Comparison of ENCODE assay signal across 28 cellular contexts in the genomic region with DNA sequence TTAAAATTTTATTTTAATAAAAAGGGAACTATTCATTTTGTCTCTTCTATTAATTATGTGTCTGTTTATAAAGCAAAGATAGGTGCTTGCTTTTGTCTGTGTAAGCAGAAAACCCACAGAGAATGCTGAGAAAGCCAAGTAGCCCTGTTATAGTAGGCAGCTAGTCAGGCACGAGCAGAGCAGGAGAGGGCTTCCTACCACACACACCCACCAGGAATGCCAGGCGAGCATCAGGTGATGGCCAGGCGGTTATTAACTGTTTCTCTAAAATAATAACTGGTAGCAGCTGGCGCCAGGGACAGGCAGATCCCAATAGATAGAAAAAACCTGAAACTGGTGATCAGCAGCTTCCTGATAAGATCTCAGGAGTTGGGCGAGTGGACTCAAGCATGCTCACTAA. TPM values are rescaled to one million over a fixed set of nuclear protein-coding genes. Genes with fewer than 3 reads are reported as not detected.
"Had no signal": no experiment of that assay in that cellular context is flagged by ENCODE, and none has a peak within 500 bp of the region (broad histone marks: within the 10 kb centered on the region; RNA-seq: fewer than 3 reads in every experiment).

No MANE protein-coding gene starts in this region.

- DNase-seq: activated B cell treated with CpG ODN at 0.5 μM for 24 hours; activated CD4-positive, alpha-beta memory T cell treated with anti-CD3 and anti-CD28 coated beads, Interleukin-2, amount 10 ng/mL, durations not matched to agents 7 days and 5 days; activated CD4-positive, alpha-beta T cell treated with anti-CD3 and anti-CD28 coated beads for 1 hour; activated CD4-positive, alpha-beta T cell treated with anti-CD3 and anti-CD28 coated beads, Interleukin-2, amount 10 ng/mL, durations not matched to agents 24 days and 14 days; activated gamma-delta T cell treated with Interleukin-2 at 50 U/mL for 16 hours; activated naive CD4-positive, alpha-beta T cell treated with anti-CD3 and anti-CD28 coated beads, Interleukin-2, amount 50 U/mL, for 16 hours; activated T-cell treated with anti-CD3 and anti-CD28 coated beads for 4 hours; activated T-cell treated with anti-CD3 and anti-CD28 coated beads, Interleukin-2, amount 50 U/mL, for 72 hours; caudate nucleus; Karpas-422; NCI-H1092; NCI-H1930; NCI-H2171 treated with DMSO at 0.1 percent for 48 hours; NCI-H510A treated with DMSO at 0.1 percent for 48 hours; NCI-H69; PC-3; SHP77 treated with DMSO at 0.1 percent for 48 hours; T-helper 1 cell had no signal

- H3K9me3 Mint-ChIP-seq: activated B cell treated with CpG ODN at 0.5 μM for 24 hours; activated CD4-positive, alpha-beta memory T cell treated with anti-CD3 and anti-CD28 coated beads, Interleukin-2, amount 10 ng/mL, durations not matched to agents 7 days and 5 days; activated CD4-positive, alpha-beta T cell treated with anti-CD3 and anti-CD28 coated beads, Interleukin-2, amount 10 ng/mL, durations not matched to agents 24 days and 14 days; activated T-cell treated with anti-CD3 and anti-CD28 coated beads, Interleukin-2, amount 50 U/mL, for 72 hours; activated T-helper 2 cell treated with anti-CD3 and anti-CD28 coated beads, Interferon-gamma antibody, Interleukin-2, Interleukin-4, amounts not matched to agents 10 μg/mL and 5 μg/mL and 100 μg/mL, durations not matched to agents 14 hours and 24 hours and 36 hours; T-helper 2 cell treated with Interferon-gamma antibody and Interleukin-4, amounts not matched to agents 5 μg/mL and 100 μg/mL, for 36 hours had no signal

- H3K36me3 ChIP-seq: breast epithelium had no signal

- H3K27ac Mint-ChIP-seq: activated B cell treated with CpG ODN at 0.5 μM for 24 hours; activated CD4-positive, alpha-beta memory T cell treated with anti-CD3 and anti-CD28 coated beads, Interleukin-2, amount 10 ng/mL, durations not matched to agents 7 days and 5 days; activated CD4-positive, alpha-beta T cell treated with anti-CD3 and anti-CD28 coated beads, Interleukin-2, amount 10 ng/mL, durations not matched to agents 24 days and 14 days; activated T-cell treated with anti-CD3 and anti-CD28 coated beads, Interleukin-2, amount 50 U/mL, for 72 hours; activated T-helper 2 cell treated with anti-CD3 and anti-CD28 coated beads, Interferon-gamma antibody, Interleukin-2, Interleukin-4, amounts not matched to agents 10 μg/mL and 5 μg/mL and 100 μg/mL, durations not matched to agents 14 hours and 24 hours and 36 hours; T-helper 2 cell treated with Interferon-gamma antibody and Interleukin-4, amounts not matched to agents 5 μg/mL and 100 μg/mL, for 36 hours had no signal

- ATAC-seq: activated T-cell treated with anti-CD3 and anti-CD28 coated beads, Interleukin-2, amount 50 U/mL, for 72 hours; K562; PC-3 had no signal

- FAIRE-seq: K562, RCC 7860 had no signal

- H3K27me3 ChIP-seq: breast epithelium had no signal

- H3K4me3 Mint-ChIP-seq: activated B cell treated with CpG ODN at 0.5 μM for 24 hours; activated CD4-positive, alpha-beta memory T cell treated with anti-CD3 and anti-CD28 coated beads, Interleukin-2, amount 10 ng/mL, durations not matched to agents 7 days and 5 days; activated CD4-positive, alpha-beta T cell treated with anti-CD3 and anti-CD28 coated beads, Interleukin-2, amount 10 ng/mL, durations not matched to agents 24 days and 14 days; activated T-cell treated with anti-CD3 and anti-CD28 coated beads, Interleukin-2, amount 50 U/mL, for 72 hours; T-helper 2 cell treated with Interferon-gamma antibody and Interleukin-4, amounts not matched to agents 5 μg/mL and 100 μg/mL, for 36 hours had no signal

- H3K4me3 ChIP-seq: breast epithelium, K562 had no signal

- H3K9me3 ChIP-seq: breast epithelium had no signal

- H3K27me3 Mint-ChIP-seq: activated B cell treated with CpG ODN at 0.5 μM for 24 hours had no signal

RNA-seq across cellular contexts. Expression of a gene that starts 15.7 kb away (rescaled TPM):
- total RNA-seq: activated B cell treated with CpG ODN at 0.5 μM for 24 hours; activated CD4-positive, alpha-beta memory T cell treated with anti-CD3 and anti-CD28 coated beads, Interleukin-2, amount 10 ng/mL, durations not matched to agents 7 days and 5 days; activated CD4-positive, alpha-beta T cell treated with anti-CD3 and anti-CD28 coated beads, Interleukin-2, amount 10 ng/mL, durations not matched to agents 24 days and 14 days; activated CD8-positive, alpha-beta memory T cell treated with anti-CD3 and anti-CD28 coated beads for 36 hours; activated T-cell treated with anti-CD3 and anti-CD28 coated beads, Interleukin-2, amount 50 U/mL, for 72 hours; activated T-helper 2 cell treated with anti-CD3 and anti-CD28 coated beads, Interferon-gamma antibody, Interleukin-2, Interleukin-4, amounts not matched to agents 10 μg/mL and 5 μg/mL and 100 μg/mL, durations not matched to agents 14 hours and 24 hours and 36 hours; aorta; cerebellum; K562; M059J; PC-3; SK-MEL-5 had no signal
- polyA plus RNA-seq: aorta, K562 had no signal

RNA-seq across cellular contexts. Expression of a gene that starts 17.9 kb away (rescaled TPM):
- total RNA-seq: activated CD4-positive, alpha-beta memory T cell treated with anti-CD3 and anti-CD28 coated beads, Interleukin-2, amount 10 ng/mL, durations not matched to agents 7 days and 5 days; activated CD4-positive, alpha-beta T cell treated with anti-CD3 and anti-CD28 coated beads, Interleukin-2, amount 10 ng/mL, durations not matched to agents 24 days and 14 days; activated CD8-positive, alpha-beta memory T cell treated with anti-CD3 and anti-CD28 coated beads for 36 hours; activated T-helper 2 cell treated with anti-CD3 and anti-CD28 coated beads, Interferon-gamma antibody, Interleukin-2, Interleukin-4, amounts not matched to agents 10 μg/mL and 5 μg/mL and 100 μg/mL, durations not matched to agents 14 hours and 24 hours and 36 hours; cerebellum; K562; SK-MEL-5 had no signal

RNA-seq across cellular contexts. Expression of a gene that starts 23.6 kb away (rescaled TPM):
- total RNA-seq: activated B cell treated with CpG ODN at 0.5 μM for 24 hours; activated CD4-positive, alpha-beta memory T cell treated with anti-CD3 and anti-CD28 coated beads, Interleukin-2, amount 10 ng/mL, durations not matched to agents 7 days and 5 days; activated CD4-positive, alpha-beta T cell treated with anti-CD3 and anti-CD28 coated beads, Interleukin-2, amount 10 ng/mL, durations not matched to agents 24 days and 14 days; activated CD8-positive, alpha-beta memory T cell treated with anti-CD3 and anti-CD28 coated beads for 36 hours; activated T-cell treated with anti-CD3 and anti-CD28 coated beads, Interleukin-2, amount 50 U/mL, for 72 hours; activated T-helper 2 cell treated with anti-CD3 and anti-CD28 coated beads, Interferon-gamma antibody, Interleukin-2, Interleukin-4, amounts not matched to agents 10 μg/mL and 5 μg/mL and 100 μg/mL, durations not matched to agents 14 hours and 24 hours and 36 hours; aorta; cerebellum; K562; M059J; SK-MEL-5 had no signal
- polyA plus RNA-seq: aorta, K562 had no signal

RNA-seq across cellular contexts. Expression of a gene that starts 42.2 kb away (rescaled TPM):
- total RNA-seq: activated B cell treated with CpG ODN at 0.5 μM for 24 hours; activated CD4-positive, alpha-beta memory T cell treated with anti-CD3 and anti-CD28 coated beads, Interleukin-2, amount 10 ng/mL, durations not matched to agents 7 days and 5 days; activated CD4-positive, alpha-beta T cell treated with anti-CD3 and anti-CD28 coated beads, Interleukin-2, amount 10 ng/mL, durations not matched to agents 24 days and 14 days; activated CD8-positive, alpha-beta memory T cell treated with anti-CD3 and anti-CD28 coated beads for 36 hours; activated T-cell treated with anti-CD3 and anti-CD28 coated beads, Interleukin-2, amount 50 U/mL, for 72 hours; activated T-helper 2 cell treated with anti-CD3 and anti-CD28 coated beads, Interferon-gamma antibody, Interleukin-2, Interleukin-4, amounts not matched to agents 10 μg/mL and 5 μg/mL and 100 μg/mL, durations not matched to agents 14 hours and 24 hours and 36 hours; aorta; breast epithelium; cerebellum; K562; M059J; PC-3; SK-MEL-5 had no signal
- polyA plus RNA-seq: aorta, K562 had no signal
